Comparison of ENCODE assay signal across 9 cellular contexts in the genomic region with DNA sequence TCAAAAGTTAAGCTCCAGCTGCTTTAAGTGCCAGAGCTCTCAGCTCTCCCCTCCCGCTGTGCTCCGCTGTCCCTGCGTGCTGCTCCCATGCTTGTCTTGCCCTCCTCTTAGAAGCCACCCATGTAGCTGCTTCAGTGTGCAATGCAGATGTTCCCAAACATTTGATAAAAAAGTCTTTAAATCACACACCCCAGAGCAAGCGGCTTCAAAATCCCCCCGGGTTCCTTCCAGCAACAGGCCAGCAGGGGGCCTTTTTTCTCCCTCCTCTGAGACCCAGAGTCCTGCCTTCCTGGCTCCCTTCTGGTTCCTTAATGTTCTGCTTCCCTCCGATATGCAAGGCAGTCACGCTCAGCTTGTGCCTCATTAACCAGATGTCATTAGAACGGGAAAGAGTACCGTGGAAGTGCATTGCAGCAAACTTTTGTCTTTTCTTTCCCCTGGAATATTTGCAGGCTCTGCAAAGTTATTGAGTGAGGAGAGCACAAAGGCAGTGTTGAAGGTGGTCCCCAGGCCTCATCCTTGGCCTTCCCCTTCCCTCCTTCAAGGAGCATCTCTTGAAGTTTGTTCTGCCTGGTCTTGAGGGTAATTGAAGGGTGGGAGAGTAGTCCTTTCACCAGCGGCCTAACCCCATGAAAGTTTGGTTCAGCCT. TPM values are rescaled to one million over a fixed set of nuclear protein-coding genes. Genes with fewer than 3 reads are reported as not detected.
A peak's percentile ranks its signal among the peaks of the same experiment; 100 is the strongest.
DNase-seq lines count a peak whose midpoint lies in the region; ATAC-seq and TF ChIP-seq lines count a peak whose summit lies in the region.
"Had no signal": no experiment of that assay in that cellular context is flagged by ENCODE, and none has a peak within 500 bp of the region (broad histone marks: within the 10 kb centered on the region; RNA-seq: fewer than 3 reads in every experiment).

No MANE protein-coding gene starts in this region.

- TF ChIP-seq CTCF in endodermal cell (conservative IDR thresholded peaks at IDR 0.05) (peak; percentile 87), nephron progenitor cell (IDR thresholded peaks at IDR 0.05) (peak; percentile 71)

- H3K4me3 ChIP-seq in endodermal cell (ENCODE audit: low read length), result no peak overlapping the region

- TF ChIP-seq EP300 in Ishikawa (IDR thresholded peaks at IDR 0.05; ENCODE audit: borderline replicate concordance), result no peak

- no peak overlapping the region for H3K27ac ChIP-seq in endodermal cell (ENCODE audit: low read depth, low read length)

- WGBS in endodermal cell (ENCODE audit: insufficient coverage in 1 of 2, insufficient read length in 1 of 2), 2 experiments, result 25 to 32% methylated on average over 10 of the region's 10 CpGs

- peak; percentile 42; the same call in 1 of the 2 replicates for TF ChIP-seq RAD21 in Ishikawa (IDR thresholded peaks at IDR 0.05; ENCODE audit: low read depth)

- H3K27ac Mint-ChIP-seq in endodermal cell (no peak overlapping the region), nephron progenitor cell (no peak overlapping the region)

- no peaks in the 10 kb centered on the region for H3K4me1 ChIP-seq in endodermal cell (ENCODE audit: control insufficient read depth, insufficient read depth, low read length)

- H3K27me3 ChIP-seq in endodermal cell (ENCODE audit: control insufficient read depth, insufficient read depth, low read length, poor library complexity, severe bottlenecking), result no peaks in the 10 kb centered on the region

- H3K36me3 Mint-ChIP-seq in endodermal cell (ENCODE audit: low read depth) (no peaks in the 10 kb centered on the region), nephron progenitor cell (ENCODE audit: low read depth) (no peaks in the 10 kb centered on the region)
- H3K36me3 Mint-ChIP-seq: naive thymus-derived CD4-positive, alpha-beta T cell had no signal

- H3K27me3 Mint-ChIP-seq in endodermal cell (ENCODE audit: insufficient read depth) (peaks cover 7% of the 10 kb centered on the region), nephron progenitor cell (ENCODE audit: low read depth, poor library complexity) (peaks cover 8% of the 10 kb centered on the region)

- peak; percentile 73 for DNase-seq in EH (ENCODE audit: low read depth)
- peak; percentile 19 to 25 for DNase-seq in activated CD4-positive, alpha-beta T cell treated with anti-CD3 and anti-CD28 coated beads for 24 hours (ENCODE audit: low read depth in 2 of 2)
- peak; percentile 85 for DNase-seq in endodermal cell
- peak; percentile 65 for DNase-seq in nephron progenitor cell

- H3K9me3 Mint-ChIP-seq in endodermal cell, result no peaks in the 10 kb centered on the region
- H3K9me3 Mint-ChIP-seq in nephron progenitor cell, result no peaks in the 10 kb centered on the region
- H3K9me3 Mint-ChIP-seq: naive thymus-derived CD4-positive, alpha-beta T cell had no signal

- no peaks in the 10 kb centered on the region for H3K9me3 ChIP-seq in endodermal cell (ENCODE audit: control insufficient read depth, low read length)

- peaks cover 8% of the 10 kb centered on the region for H3K4me1 Mint-ChIP-seq in endodermal cell
- H3K4me1 Mint-ChIP-seq in nephron progenitor cell, result peaks cover 27% of the 10 kb centered on the region

- H3K36me3 ChIP-seq in endodermal cell (ENCODE audit: control insufficient read depth, insufficient read depth, low read length), result no peaks in the 10 kb centered on the region

- H3K4me3 Mint-ChIP-seq in endodermal cell, result no peak overlapping the region
- no peak overlapping the region for H3K4me3 Mint-ChIP-seq in nephron progenitor cell

- no peak for ATAC-seq in GM19463 (IDR thresholded peaks at IDR 0.05; ENCODE audit: unreplicated experiment)
- ATAC-seq in HG02610 (IDR thresholded peaks at IDR 0.05; ENCODE audit: unreplicated experiment), result no peak
- no peak for ATAC-seq in GM19395 (IDR thresholded peaks at IDR 0.05; ENCODE audit: unreplicated experiment)
- ATAC-seq: naive thymus-derived CD4-positive, alpha-beta T cell had no signal

- no peak overlapping the region for H3K9ac ChIP-seq in endodermal cell (ENCODE audit: extremely low read depth, low read length, poor library complexity, severe bottlenecking)

TF ChIP-seq in Ishikawa, 13 proteins besides CTCF, POLR2A, EP300 and RAD21:
- no peak for TF ChIP-seq REST (IDR thresholded peaks at IDR 0.05; ENCODE audit: low read depth)
- TF ChIP-seq NFIC (IDR thresholded peaks at IDR 0.05), result no peak
- no peak for TF ChIP-seq TCF12 (IDR thresholded peaks at IDR 0.05; ENCODE audit: low read depth)
- TF ChIP-seq FOXM1 (IDR thresholded peaks at IDR 0.05; ENCODE audit: borderline replicate concordance, low read depth), result no peak
- no peak for TF ChIP-seq ZBTB7A (IDR thresholded peaks at IDR 0.05; ENCODE audit: low read depth)
- TF ChIP-seq TAF1 (IDR thresholded peaks at IDR 0.05; ENCODE audit: low read depth), result no peak
- TF ChIP-seq, protein P1, sequence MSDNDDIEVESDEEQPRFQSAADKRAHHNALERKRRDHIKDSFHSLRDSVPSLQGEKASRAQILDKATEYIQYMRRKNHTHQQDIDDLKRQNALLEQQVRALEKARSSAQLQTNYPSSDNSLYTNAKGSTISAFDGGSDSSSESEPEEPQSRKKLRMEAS (IDR thresholded peaks at IDR 0.05), result no peak
- no peak for TF ChIP-seq USF1 (IDR thresholded peaks at IDR 0.05)
- no peak for TF ChIP-seq CEBPB (IDR thresholded peaks at IDR 0.05)
- no peak for TF ChIP-seq CREB1 (IDR thresholded peaks at IDR 0.05; ENCODE audit: low read depth)
- no peak for TF ChIP-seq EGR1 (IDR thresholded peaks at IDR 0.05)
- TF ChIP-seq TEAD4 (IDR thresholded peaks at IDR 0.05), result no peak
- no peak for TF ChIP-seq YY1 (IDR thresholded peaks at IDR 0.05; ENCODE audit: low read depth)

RNA-seq across cellular contexts. Expression of gene LDB3, which starts 25.5 kb away (rescaled TPM):
- under 1 TPM; 0.11 to 0.35 TPM for total RNA-seq in endodermal cell
- polyA plus RNA-seq in endodermal cell (2013, experiment 1 of 2), result 1.00 TPM
- 1.3 TPM for polyA plus RNA-seq in endodermal cell (2013, experiment 2 of 2)
- polyA plus RNA-seq: naive thymus-derived CD4-positive, alpha-beta T cell had no signal

RNA-seq across cellular contexts. Expression of gene OPN4, which starts 39.5 kb away (rescaled TPM):
- total RNA-seq in endodermal cell, result not detected
- polyA plus RNA-seq in endodermal cell (2013, experiment 1 of 2), result not detected
- polyA plus RNA-seq in endodermal cell (2013, experiment 2 of 2), result not detected
- total RNA-seq: naive thymus-derived CD4-positive, alpha-beta T cell had no signal
- polyA plus RNA-seq: naive thymus-derived CD4-positive, alpha-beta T cell had no signal

Comparison
In these comparisons a context has a peak if more than half of its experiments do, and no peak if none do; other contexts are left out.
1. DNase-seq: peak in every context shown above with its lines; median percentile 85 in endodermal cell; 73 in EH; 65 in nephron progenitor cell; 22 in activated CD4-positive, alpha-beta T cell treated with anti-CD3 and anti-CD28 coated beads for 24 hours.